ENCODE assay signal across 10 cellular contexts in the genomic region with DNA sequence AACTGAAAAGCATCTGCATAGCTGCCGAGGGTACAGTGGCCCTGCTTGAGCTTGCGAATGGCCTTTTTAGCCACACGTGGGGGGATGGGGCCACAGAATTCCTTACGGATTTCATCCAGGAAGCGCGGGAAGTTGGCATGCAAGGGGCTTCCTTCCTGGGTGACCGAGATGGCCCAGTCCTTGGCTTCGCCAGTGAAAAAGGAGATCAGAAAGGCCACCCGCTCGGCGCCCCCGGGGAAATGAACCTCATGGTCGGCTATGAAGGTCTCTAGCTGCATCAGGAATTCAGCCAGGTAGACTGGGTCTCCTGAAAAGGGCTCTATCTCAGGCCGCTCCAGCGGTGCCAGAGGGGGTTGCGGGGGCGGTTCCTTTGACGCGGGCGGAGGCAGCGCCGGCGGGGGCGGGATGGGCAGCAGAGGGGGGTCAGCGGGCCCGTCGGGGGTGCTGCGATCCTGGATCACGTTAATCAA. TPM values are rescaled to one million over a fixed set of nuclear protein-coding genes. Genes with fewer than 3 reads are reported as not detected.
DNase-seq lines count a peak whose midpoint lies in the region; ATAC-seq and TF ChIP-seq lines count a peak whose summit lies in the region.
"Had no signal": no experiment of that assay in that cellular context is flagged by ENCODE, and none has a peak within 500 bp of the region (broad histone marks: within the 10 kb centered on the region; RNA-seq: fewer than 3 reads in every experiment).

No MANE protein-coding gene starts in this region.

- no peak overlapping the region for H2BK12ac ChIP-seq in trophoblast cell (ENCODE audit: low read length)

- POLR2A ChIA-PET in Panc1 (lab: Charles Lee) = interaction anchor here (0.6 kb wide), 1 partner anchor 51 kb away, joined by 3 read pairs; a partner anchor contains a TSS

- H3K4me1 ChIP-seq in Panc1 (ENCODE audit: control insufficient read depth, insufficient read depth, low read length) (peaks cover 4% of the 10 kb centered on the region), gastroesophageal sphincter (peaks cover 5 to 62% (median 5%) of the 10 kb centered on the region in 3 donors), trophoblast cell (ENCODE audit: control insufficient read depth in 1 of 2, insufficient read depth in 2 of 2, low read length in 2 of 2) (peaks cover 10 to 17% of the 10 kb centered on the region in 2 experiments)

- no peak overlapping the region for H2AFZ ChIP-seq in trophoblast cell (ENCODE audit: insufficient read depth, low read length, poor library complexity)

- H2BK120ac ChIP-seq in trophoblast cell (ENCODE audit: insufficient read depth, low read length, poor library complexity) = peak overlapping the region; percentile 8

- H3K23ac ChIP-seq in trophoblast cell (ENCODE audit: low read length) = no peak overlapping the region

- 90% methylated on average over 2 of the region's 29 CpGs; no CpG with 5 or more reads in 1 of the 2 donors for WGBS in gastroesophageal sphincter (ENCODE audit: low coverage in 1 of 2), 2 donors
- WGBS in trophoblast cell (ENCODE audit: extremely low coverage, insufficient coverage, insufficient read length) = no CpG with 5 or more reads among the region's 29 CpGs

- intact Hi-C loops in Panc1 (cut with micrococcal nuclease; ENCODE audit: unreplicated experiment) = no loop called here

- peak overlapping the region; percentile 72 for H3K4me2 ChIP-seq in trophoblast cell (ENCODE audit: low read length)

- no peak overlapping the region for H3K14ac ChIP-seq in trophoblast cell (ENCODE audit: low read length)

- no TSS peak for BruUV-seq in Panc1 (replicated peaks; lab: Mats Ljungman, UMichigan)

- no peaks in the 10 kb centered on the region for H3K36me3 ChIP-seq in Panc1 (ENCODE audit: control insufficient read depth, insufficient read depth, low read length)
- peaks cover 0 to 5% of the 10 kb centered on the region in 2 donors for H3K36me3 ChIP-seq in gastroesophageal sphincter
- H3K36me3 ChIP-seq in trophoblast cell (ENCODE audit: control insufficient read depth in 1 of 2, insufficient read depth in 2 of 2, low read length in 2 of 2) = peaks cover 7 to 10% of the 10 kb centered on the region in 2 experiments

- peak overlapping the region; percentile 64 for H3K4me3 ChIP-seq in AG10803 (ENCODE audit: low read length)
- H3K4me3 ChIP-seq in Panc1 (ENCODE audit: low read depth in 2 of 2, low read length in 2 of 2) = peak overlapping the region; percentile 48 to 56
- H3K4me3 ChIP-seq in gastroesophageal sphincter = peak overlapping the region; percentile 64 to 70
- peak overlapping the region; percentile 55 for H3K4me3 ChIP-seq in trophoblast cell (ENCODE audit: low read depth, low read length)

- no peak overlapping the region for H2BK5ac ChIP-seq in trophoblast cell (ENCODE audit: low read depth, low read length, poor library complexity)

- CTCF ChIA-PET in Panc1 (lab: Charles Lee) = no interaction called here

- no peak overlapping the region for H4K8ac ChIP-seq in trophoblast cell (ENCODE audit: low read depth, low read length)

- no peak for TF ChIP-seq EP300 in gastroesophageal sphincter (IDR thresholded peaks at IDR 0.05)

- ATAC-seq in Panc1 = no peak
- ATAC-seq in gastroesophageal sphincter = no peak
- no peak for ATAC-seq in esophagus mucosa

- no peak for TF ChIP-seq POLR2A in gastroesophageal sphincter (IDR thresholded peaks at IDR 0.05)

- H3K27me3 ChIP-seq in Panc1 (ENCODE audit: control insufficient read depth, insufficient read depth, low read length) (peaks cover 2% of the 10 kb centered on the region; the same call in 1 of the 2 replicates), gastroesophageal sphincter (no peaks in the 10 kb centered on the region), trophoblast cell (ENCODE audit: insufficient read depth, low read length) (no peaks in the 10 kb centered on the region)

- in situ Hi-C loops in Panc1 (cut with HindIII; ENCODE audit: low pct_unique_long_range_greater_than_20kb, low sequenced_read_pairs) = no loop called here

- peaks cover 4% of the 10 kb centered on the region for H3K79me1 ChIP-seq in trophoblast cell (ENCODE audit: low read length)

- H3K9ac ChIP-seq in trophoblast cell (ENCODE audit: low read length) = no peak overlapping the region

- H3K27ac ChIP-seq in Panc1 (ENCODE audit: low read length) (no peak overlapping the region), gastroesophageal sphincter (peak overlapping the region; percentile 77 to 89 (median 86)), trophoblast cell (ENCODE audit: low read depth, low read length) (no peak overlapping the region)

- no peak overlapping the region for H4K12ac ChIP-seq in trophoblast cell (ENCODE audit: low read depth, low read length)

- peak overlapping the region; percentile 25 for H3K18ac ChIP-seq in trophoblast cell (ENCODE audit: low read length)

- H3K79me2 ChIP-seq in trophoblast cell (ENCODE audit: control insufficient read depth, insufficient read depth, low read length, poor library complexity) = no peaks in the 10 kb centered on the region

- no peak overlapping the region for H3K4ac ChIP-seq in trophoblast cell (ENCODE audit: low read depth, low read length)

- no peak overlapping the region for H4K91ac ChIP-seq in trophoblast cell (ENCODE audit: low read depth, low read length)

- H2AK5ac ChIP-seq in trophoblast cell (ENCODE audit: low read length) = no peak overlapping the region

- H3K9me3 ChIP-seq in Panc1 (ENCODE audit: control insufficient read depth, insufficient read depth, low read depth, low read length) (no peaks in the 10 kb centered on the region), gastroesophageal sphincter (no peaks in the 10 kb centered on the region), trophoblast cell (ENCODE audit: insufficient read depth, low read depth, low read length) (no peaks in the 10 kb centered on the region)

- TF ChIP-seq CTCF in AG10803 (conservative IDR thresholded peaks at IDR 0.05; ENCODE audit: low read length) (no peak), Panc1 (IDR thresholded peaks at IDR 0.05) (no peak), gastroesophageal sphincter (IDR thresholded peaks at IDR 0.05) (no peak)

- no peak for DNase-seq in AG10803 (ENCODE audit: low read depth)
- no peak for DNase-seq in Panc1 (ENCODE audit: low read depth, low spot score)
- no peak for DNase-seq in trophoblast cell
- DNase-seq in COLO668 (lab: John Stamatoyannopoulos, UW; ENCODE audit: unreplicated experiment) = no peak
- DNase-seq in effector CD8-positive, alpha-beta T cell (lab: John Stamatoyannopoulos, UW) = no peak
- DNase-seq in NCI-H1092 treated with DMSO at 0.1 percent for 48 hours (lab: John Stamatoyannopoulos, UW) = no peak
- DNase-seq: DMS 273 treated with DMSO at 0.1 percent for 48 hours; stimulated activated CD4-positive, alpha-beta T cell treated with anti-CD3 and anti-CD28 coated beads, Interleukin-15, amount 100 ng/mL, for 24 hours had no signal

RNA-seq across cellular contexts. Expression of a gene that starts 0.9 kb away (rescaled TPM):
- total RNA-seq in Panc1 (2021; ENCODE audit: unreplicated experiment) (11.0 TPM), gastroesophageal sphincter (10 to 100 TPM in 2 of 4 donors, 1 to 10 TPM in 2; 8.8 to 19.0 (median 9.9) TPM), esophagus mucosa (0.20 TPM)
- polyA plus RNA-seq in Panc1 (2012; ENCODE audit: insufficient read length) = 8.8 TPM
- 5.1 and 5.4 TPM in 2 replicates for polyA plus RNA-seq in trophoblast cell (2013)

RNA-seq across cellular contexts. Expression of a gene that starts 50.8 kb away (rescaled TPM):
- total RNA-seq in Panc1 (2021; ENCODE audit: unreplicated experiment) = 11.5 TPM
- 34.0 TPM for polyA plus RNA-seq in Panc1 (2012; ENCODE audit: insufficient read length)
- total RNA-seq in gastroesophageal sphincter = 10 to 100 TPM in 1 of 4 donors, 1 to 10 TPM in 3; 5.7 to 10.6 (median 8.8) TPM
- 23.5 and 26.8 TPM in 2 replicates for polyA plus RNA-seq in trophoblast cell (2013)
- 7.1 TPM for total RNA-seq in esophagus mucosa

Comparison
In these comparisons a context has a peak if more than half of its experiments do, and no peak if none do; other contexts are left out.
1. H3K27ac ChIP-seq: peak in gastroesophageal sphincter (4 of 4); none in Panc1 (single experiment) and trophoblast cell (single experiment).
2. Peak in every context shown above with its lines, with median percentiles within 50 percentile points of each other: H3K4me3 ChIP-seq.